Comparison of ENCODE assay signal across 18 cellular contexts in the genomic region with DNA sequence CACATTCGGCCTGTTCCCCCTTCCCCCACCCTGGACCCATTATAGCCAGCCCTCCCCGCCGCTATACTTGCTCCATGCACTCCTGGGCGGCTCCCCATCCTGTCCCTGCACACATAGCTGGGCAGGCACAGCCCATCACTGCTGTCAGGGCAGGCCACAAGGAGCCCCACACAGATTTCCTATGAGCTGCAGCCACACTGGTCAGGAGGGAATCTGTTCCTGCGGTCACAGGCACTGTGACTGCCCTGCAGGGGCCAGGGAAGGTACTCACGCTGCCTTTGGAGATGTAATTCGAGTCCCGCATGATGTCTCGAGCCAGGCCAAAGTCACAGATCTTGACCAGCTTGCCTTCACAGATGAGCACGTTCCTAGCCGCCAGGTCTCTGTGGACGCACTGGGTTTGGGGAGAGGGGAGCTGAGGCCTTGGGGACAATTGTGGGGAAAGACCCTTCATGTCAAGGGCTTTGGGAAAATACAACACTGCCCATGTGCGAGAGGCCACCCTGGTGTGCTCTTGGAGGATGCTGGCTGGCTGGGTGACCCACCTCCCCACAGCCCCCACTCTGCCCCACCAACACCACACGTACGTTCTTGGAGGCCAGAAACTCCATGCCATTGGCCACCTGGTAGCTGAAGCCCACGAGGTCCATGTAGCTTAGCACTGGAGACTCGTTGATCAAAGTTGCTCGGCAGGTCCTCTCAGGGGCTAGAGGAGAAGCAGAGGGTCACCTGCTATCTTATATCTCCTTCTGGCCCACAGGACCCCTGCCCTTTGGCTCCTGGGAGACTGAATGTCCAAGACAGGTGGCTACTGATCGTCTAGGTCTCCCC. TPM values are rescaled to one million over a fixed set of nuclear protein-coding genes. Genes with fewer than 3 reads are reported as not detected.
DNase-seq lines count a peak whose midpoint lies in the region; ATAC-seq and TF ChIP-seq lines count a peak whose summit lies in the region.
"Had no signal": no experiment of that assay in that cellular context is flagged by ENCODE, and none has a peak within 500 bp of the region (broad histone marks: within the 10 kb centered on the region; RNA-seq: fewer than 3 reads in every experiment).

No MANE protein-coding gene starts in this region.

- DNase-seq in right cardiac atrium, result peak in 2 of 3 donors; percentile 3 to 35
- no peak for DNase-seq in left ventricle myocardium superior
- peak; percentile 63 for DNase-seq in endodermal cell
- peak; percentile 68 for DNase-seq in posterior vena cava (ENCODE audit: low spot score)
- peak; percentile 34 to 55 for DNase-seq in aorta
- DNase-seq in testis, result no peak
- no peak for DNase-seq in T-helper 9 cell
- DNase-seq in NCI-H69 (lab: John Stamatoyannopoulos, UW), result no peak
- DNase-seq: AML-193; CD4-positive, CD25-positive, alpha-beta regulatory T cell; DMS53; KBM-7; NCI-H1092 treated with DMSO at 0.1 percent for 48 hours; NCI-H1694; NCI-H2107; PC-3 had no signal

- no peaks in the 10 kb centered on the region for H3K36me3 ChIP-seq in endodermal cell (ENCODE audit: control insufficient read depth, insufficient read depth, low read length)
- H3K36me3 ChIP-seq in aorta (ENCODE audit: control insufficient read depth in 1 of 2, insufficient read depth in 2 of 2, low read length in 1 of 2), result peaks cover 9 to 22% of the 10 kb centered on the region in 2 donors
- H3K36me3 ChIP-seq in testis (ENCODE audit: low read depth, missing control alignments), result no peaks in the 10 kb centered on the region

- intact Hi-C loops in right cardiac atrium (cut with DNase I), result loop anchor here in 1 of 4 donors (10.0 kb wide), 1 partner anchor 234 kb away; a partner anchor contains a TSS
- intact Hi-C loops in left ventricle myocardium superior (cut with micrococcal nuclease), result no loop called here
- intact Hi-C loops in posterior vena cava (cut with DNase I), result no loop called here
- intact Hi-C loops in aorta (cut with DNase I), result no loop called here
- intact Hi-C loops in testis (cut with DNase I; ENCODE audit: low total_unique reads), result loop anchor here (10.0 kb wide), 1 partner anchor 94 kb away; no protein-coding TSS in a partner anchor

- peaks cover 13% of the 10 kb centered on the region for H3K4me1 Mint-ChIP-seq in endodermal cell

- H3K4me3 ChIP-seq in right cardiac atrium (ENCODE audit: low read length) (no peak overlapping the region), endodermal cell (ENCODE audit: low read length) (no peak overlapping the region), aorta (ENCODE audit: low read length in 2 of 2) (no peak overlapping the region), testis (no peak overlapping the region)
- H3K4me3 ChIP-seq: GM12878 had no signal

- no peak overlapping the region for H3K27ac Mint-ChIP-seq in endodermal cell
- H3K27ac Mint-ChIP-seq: CD4-positive, CD25-positive, alpha-beta regulatory T cell had no signal

- H3K9me3 Mint-ChIP-seq in endodermal cell, result no peaks in the 10 kb centered on the region

- no peaks in the 10 kb centered on the region for H3K4me1 ChIP-seq in right cardiac atrium (ENCODE audit: control insufficient read depth, insufficient read depth, low read length)
- H3K4me1 ChIP-seq in endodermal cell (ENCODE audit: control insufficient read depth, insufficient read depth, low read length), result peaks cover 3% of the 10 kb centered on the region
- H3K4me1 ChIP-seq in aorta (ENCODE audit: control insufficient read depth in 1 of 2, insufficient read depth in 2 of 2, low read length in 2 of 2), result no peaks in the 10 kb centered on the region
- no peaks in the 10 kb centered on the region for H3K4me1 ChIP-seq in testis

- no peaks in the 10 kb centered on the region for H3K36me3 Mint-ChIP-seq in endodermal cell (ENCODE audit: low read depth)
- H3K36me3 Mint-ChIP-seq: CD4-positive, CD25-positive, alpha-beta regulatory T cell had no signal

- no peak for ATAC-seq in right cardiac atrium
- ATAC-seq in left ventricle myocardium superior, result no peak
- no peak for ATAC-seq in aorta (ENCODE audit: low FRiP score)
- ATAC-seq: GM12878, PC-3 had no signal

- 82% methylated on average over 19 of the region's 19 CpGs for whole genome bisulfite sequencing in right cardiac atrium
- 78 to 90% methylated on average over 12 to 19 of the region's 19 CpGs for WGBS in endodermal cell (ENCODE audit: insufficient coverage in 1 of 2, insufficient read length in 1 of 2), 2 experiments
- WGBS in aorta, 2 donors, result 75% methylated on average over 19 of the region's 19 CpGs
- WGBS in testis, 2 donors, result 84 to 86% methylated on average over 11 to 19 of the region's 19 CpGs

- H3K9me3 ChIP-seq in right cardiac atrium (ENCODE audit: control insufficient read depth, low read length) (no peaks in the 10 kb centered on the region), endodermal cell (ENCODE audit: control insufficient read depth, low read length) (no peaks in the 10 kb centered on the region), aorta (ENCODE audit: control insufficient read depth, low read length) (no peaks in the 10 kb centered on the region), testis (no peaks in the 10 kb centered on the region)

- TF ChIP-seq CTCF in endodermal cell (conservative IDR thresholded peaks at IDR 0.05) (no peak), testis (IDR thresholded peaks at IDR 0.05) (no peak)

- no peak overlapping the region for H3K9ac ChIP-seq in endodermal cell (ENCODE audit: extremely low read depth, low read length, poor library complexity, severe bottlenecking)

- no peak for TF ChIP-seq POLR2A in testis (IDR thresholded peaks at IDR 0.05)

- H3K27me3 ChIP-seq in right cardiac atrium (ENCODE audit: control insufficient read depth, insufficient read depth) (no peaks in the 10 kb centered on the region), endodermal cell (ENCODE audit: control insufficient read depth, insufficient read depth, low read length, poor library complexity, severe bottlenecking) (no peaks in the 10 kb centered on the region), aorta (ENCODE audit: control insufficient read depth in 1 of 2, insufficient read depth in 2 of 2, low read length in 1 of 2) (no peaks in the 10 kb centered on the region), testis (no peaks in the 10 kb centered on the region)

- H3K4me3 Mint-ChIP-seq in endodermal cell, result no peak overlapping the region
- H3K4me3 Mint-ChIP-seq: CD4-positive, CD25-positive, alpha-beta regulatory T cell had no signal

- H3K27me3 Mint-ChIP-seq in endodermal cell (ENCODE audit: insufficient read depth), result peaks cover 3% of the 10 kb centered on the region
- H3K27me3 Mint-ChIP-seq: CD4-positive, CD25-positive, alpha-beta regulatory T cell had no signal

- H3K27ac ChIP-seq in right cardiac atrium (ENCODE audit: low read length) (no peak overlapping the region), endodermal cell (ENCODE audit: low read depth, low read length) (no peak overlapping the region), aorta (ENCODE audit: low read depth in 1 of 2, low read length in 2 of 2) (no peak overlapping the region), testis (no peak overlapping the region)

RNA-seq across cellular contexts. Expression of a gene that starts 34.5 kb away (rescaled TPM):
- total RNA-seq in right cardiac atrium (10 to 100 TPM; 16.5 to 31.6 (median 24.8) TPM), left ventricle myocardium superior (20.1 TPM), endodermal cell (not detected), posterior vena cava (10 to 100 TPM; 30.8 to 55.1 TPM), aorta (100 to 1,000 TPM in 1 of 2 donors, 10 to 100 TPM in 1; 35.3 to 125 TPM), testis (10 to 100 TPM in 1 of 2 donors, 1 to 10 TPM in 1; 4.3 to 15.7 TPM)
- polyA plus RNA-seq in right cardiac atrium (4.5 TPM), aorta (10 to 100 TPM in 1 of 2 donors, 1 to 10 TPM in 1; 3.4 to 15.0 TPM), testis (ENCODE audit: insufficient read depth, low read depth, low replicate concordance) (25.4 TPM)
- polyA plus RNA-seq in endodermal cell (2013, experiment 1 of 2), result 0.39 TPM
- polyA plus RNA-seq in endodermal cell (2013, experiment 2 of 2), result not detected
- total RNA-seq: A673; CD4-positive, CD25-positive, alpha-beta regulatory T cell; PC-3 had no signal

RNA-seq across cellular contexts. Expression of a gene that starts 34.8 kb away (rescaled TPM):
- total RNA-seq in right cardiac atrium (10 to 100 TPM; 42.7 to 68.0 (median 46.4) TPM), left ventricle myocardium superior (47.8 TPM), endodermal cell (1 to 10 TPM; 4.1 to 6.5 TPM), posterior vena cava (100 to 1,000 TPM; 251 to 394 TPM), aorta (100 to 1,000 TPM; 217 to 360 TPM), testis (10 to 100 TPM; 71.2 to 87.0 TPM)
- polyA plus RNA-seq in right cardiac atrium (24.6 TPM), aorta (100 to 1,000 TPM in 1 of 2 donors, 10 to 100 TPM in 1; 44.0 to 353 TPM), testis (ENCODE audit: insufficient read depth, low read depth, low replicate concordance) (61.6 TPM)
- 18.6 TPM for polyA plus RNA-seq in endodermal cell (2013, experiment 1 of 2)
- polyA plus RNA-seq in endodermal cell (2013, experiment 2 of 2), result 22.1 TPM
- total RNA-seq: CD4-positive, CD25-positive, alpha-beta regulatory T cell had no signal

RNA-seq across cellular contexts. Expression of a gene that starts 45.7 kb away (rescaled TPM):
- total RNA-seq in right cardiac atrium, result under 1 TPM in 1 of 4 donors, not detected in 3; 0.23 TPM
- 0.09 TPM for polyA plus RNA-seq in right cardiac atrium
- total RNA-seq in left ventricle myocardium superior, result not detected
- not detected for total RNA-seq in endodermal cell
- polyA plus RNA-seq in endodermal cell (2013, experiment 1 of 2), result 0.28 TPM
- 0.33 TPM for polyA plus RNA-seq in endodermal cell (2013, experiment 2 of 2)
- under 1 TPM in 1 of 2 donors, not detected in 1; 0.28 TPM for total RNA-seq in posterior vena cava
- not detected for total RNA-seq in aorta
- 10 to 100 TPM in 1 of 2 donors, under 1 TPM in 1; 0.69 to 30.2 TPM for polyA plus RNA-seq in aorta
- 1 to 10 TPM; 3.4 to 5.2 TPM for total RNA-seq in testis
- polyA plus RNA-seq in testis (ENCODE audit: insufficient read depth, low read depth, low replicate concordance), result 3.4 TPM
- total RNA-seq: A673; CD4-positive, CD25-positive, alpha-beta regulatory T cell; GM12878; PC-3 had no signal
- polyA plus RNA-seq: CD4-positive, CD25-positive, alpha-beta regulatory T cell; GM12878 had no signal

Comparison
In these comparisons a context has a peak if more than half of its experiments do, and no peak if none do; other contexts are left out.
1. DNase-seq: peak in right cardiac atrium (2 of 3), endodermal cell (single experiment), posterior vena cava (single experiment) and aorta (2 of 2); none in left ventricle myocardium superior (single experiment), testis (single experiment), T-helper 9 cell (single experiment) and NCI-H69 (single experiment).
2. RNA of a gene that starts 34.5 kb away (total RNA-seq): 35.3 to 125 TPM in aorta, 30.8 to 55.1 TPM in posterior vena cava, 16.5 to 31.6 TPM in right cardiac atrium, 20.1 TPM in left ventricle myocardium superior (single experiment) and 4.3 to 15.7 TPM in testis; not detected in endodermal cell; every median in the first group is over 4 times any median in the second.